Comparison of ENCODE assay signal across 8 cellular contexts in the genomic region with DNA sequence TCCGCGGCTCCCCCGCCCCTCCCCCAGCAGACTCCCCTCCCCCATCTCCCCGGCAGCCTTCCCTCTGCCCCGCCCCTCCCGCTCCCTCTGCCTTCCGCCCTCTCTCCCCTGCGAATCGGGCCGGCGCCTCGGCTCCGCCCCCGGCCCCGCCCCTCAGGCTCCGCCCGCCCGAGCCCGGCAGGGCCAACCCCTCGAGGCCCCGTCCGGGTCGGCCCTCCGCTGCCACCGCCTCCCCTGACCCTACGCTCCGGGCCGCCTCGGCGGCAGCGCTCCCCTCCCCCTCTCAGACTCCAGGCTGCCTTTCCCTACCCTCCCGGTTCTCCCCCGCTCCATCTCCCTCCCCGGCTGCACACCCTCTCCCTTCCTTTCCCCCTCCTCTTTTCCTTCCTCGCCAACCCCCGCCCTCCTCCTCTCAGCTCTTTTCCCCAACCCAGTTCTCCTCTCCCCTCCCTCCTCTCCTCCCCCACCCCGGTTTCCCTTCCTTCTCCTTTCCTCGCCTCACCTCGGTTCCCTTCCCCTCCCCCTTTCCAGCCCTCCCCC. TPM values are rescaled to one million over a fixed set of nuclear protein-coding genes. Genes with fewer than 3 reads are reported as not detected.
DNase-seq lines count a peak whose midpoint lies in the region; ATAC-seq lines count a peak whose summit lies in the region.

No MANE protein-coding gene starts in this region.

- POLR2A ChIA-PET in activated CD4-positive, alpha-beta memory T cell treated with anti-CD3 and anti-CD28 coated beads, Interleukin-2, amount 10 ng/mL, durations not matched to agents 7 days and 5 days (lab: Charles Lee), result no interaction called here

- DNase-seq in C1 segment of cervical spinal cord (lab: John Stamatoyannopoulos, UW) (peak; percentile 32 to 88 (median 80)), NCI-H69 (lab: John Stamatoyannopoulos, UW) (peak; percentile 97), memory B cell (ENCODE audit: low spot score in 2 of 2) (peak; percentile 84 to 85)
- DNase-seq in activated CD4-positive, alpha-beta memory T cell treated with anti-CD3 and anti-CD28 coated beads, Interleukin-2, amount 10 ng/mL, durations not matched to agents 7 days and 5 days, result peak; percentile 88
- DNase-seq in effector CD4-positive, alpha-beta T cell, result peak; percentile 75
- DNase-seq in stimulated activated CD4-positive, alpha-beta T cell treated with anti-CD3 and anti-CD28 coated beads, TNF-alpha, amount 100 ng/mL, for 4 hours (ENCODE audit: low read depth in 3 of 3), result peak; percentile 76 to 83 (median 81)

- CTCF ChIA-PET in activated CD4-positive, alpha-beta memory T cell treated with anti-CD3 and anti-CD28 coated beads, Interleukin-2, amount 10 ng/mL, durations not matched to agents 7 days and 5 days (lab: Charles Lee), result interaction anchor here (1.0 to 1.8 kb wide), 3 partner anchors 29 to 147 kb away, joined by 3 to 8 read pairs (median 4); no protein-coding TSS in a partner anchor

- peaks cover 22% of the 10 kb centered on the region for H3K27me3 Mint-ChIP-seq in activated CD4-positive, alpha-beta memory T cell treated with anti-CD3 and anti-CD28 coated beads, Interleukin-2, amount 10 ng/mL, durations not matched to agents 7 days and 5 days
- H3K27me3 Mint-ChIP-seq in memory B cell, result peaks cover 3% of the 10 kb centered on the region

- H3K4me1 Mint-ChIP-seq in activated CD4-positive, alpha-beta memory T cell treated with anti-CD3 and anti-CD28 coated beads, Interleukin-2, amount 10 ng/mL, durations not matched to agents 7 days and 5 days, result peaks cover 6% of the 10 kb centered on the region
- H3K4me1 Mint-ChIP-seq in memory B cell, result peaks cover 5% of the 10 kb centered on the region

- peak; percentile 94 for ATAC-seq in GM19324 (IDR thresholded peaks at IDR 0.05; ENCODE audit: low FRiP score, unreplicated experiment)
- peak; percentile 77 for ATAC-seq in HG03457 (IDR thresholded peaks at IDR 0.05; ENCODE audit: unreplicated experiment)
- ATAC-seq in memory B cell (ENCODE audit: low read depth), result peak; percentile 93

- H3K4me3 Mint-ChIP-seq in activated CD4-positive, alpha-beta memory T cell treated with anti-CD3 and anti-CD28 coated beads, Interleukin-2, amount 10 ng/mL, durations not matched to agents 7 days and 5 days, result peak overlapping the region; percentile 65
- H3K4me3 Mint-ChIP-seq in memory B cell, result peak overlapping the region; percentile 86

- no peaks in the 10 kb centered on the region for H3K9me3 Mint-ChIP-seq in activated CD4-positive, alpha-beta memory T cell treated with anti-CD3 and anti-CD28 coated beads, Interleukin-2, amount 10 ng/mL, durations not matched to agents 7 days and 5 days
- H3K9me3 Mint-ChIP-seq in memory B cell, result no peaks in the 10 kb centered on the region

- H3K36me3 Mint-ChIP-seq in activated CD4-positive, alpha-beta memory T cell treated with anti-CD3 and anti-CD28 coated beads, Interleukin-2, amount 10 ng/mL, durations not matched to agents 7 days and 5 days (ENCODE audit: low read depth), result no peaks in the 10 kb centered on the region
- H3K36me3 Mint-ChIP-seq in memory B cell, result peaks cover 2% of the 10 kb centered on the region

- H3K27ac Mint-ChIP-seq in activated CD4-positive, alpha-beta memory T cell treated with anti-CD3 and anti-CD28 coated beads, Interleukin-2, amount 10 ng/mL, durations not matched to agents 7 days and 5 days, result no peak overlapping the region
- no peak overlapping the region for H3K27ac Mint-ChIP-seq in memory B cell

RNA-seq across cellular contexts. Expression of a gene that starts 1.6 kb away (rescaled TPM):
- under 1 TPM; 0.25 to 0.33 TPM for total RNA-seq in activated CD4-positive, alpha-beta memory T cell treated with anti-CD3 and anti-CD28 coated beads, Interleukin-2, amount 10 ng/mL, durations not matched to agents 7 days and 5 days

Comparison
In these comparisons a context has a peak if more than half of its experiments do, and no peak if none do; other contexts are left out.
1. Peak in every context shown above with its lines: DNase-seq and ATAC-seq.